In genomic region chr9:74293479-74293878, GRCh38 we compare ENCODE assay signal across 15 cellular contexts.
"Had no signal": no experiment of that assay in that cellular context is flagged by ENCODE, and none has a peak within 500 bp of the region (broad histone marks: within the 10 kb centered on the region; RNA-seq: fewer than 3 reads in every experiment).

No MANE protein-coding gene starts in this region.

- H3K9me3 ChIP-seq: ascending aorta, suprapubic skin, vagina had no signal

- H3K36me3 ChIP-seq: ascending aorta, neural progenitor cell, suprapubic skin, vagina, WERI-Rb-1 had no signal

- H3K4me2 ChIP-seq: neural progenitor cell had no signal

- DNase-seq: activated CD4-positive, alpha-beta T cell treated with anti-CD3 and anti-CD28 coated beads, Interleukin-2, amount 50 U/mL, for 4 hours; activated gamma-delta T cell; foreskin keratinocyte; hippocampal formation; mesenchymal stem cell; naive thymus-derived CD4-positive, alpha-beta T cell; right cardiac atrium; stimulated activated CD4-positive, alpha-beta T cell treated with anti-CD3 and anti-CD28 coated beads, Interleukin-2, amount 100 ng/mL, for 24 hours; trophoblast cell; WERI-Rb-1 had no signal

- H3K4me3 ChIP-seq: ascending aorta, coronary artery, neural progenitor cell, suprapubic skin, vagina had no signal

- H3K4me1 ChIP-seq: ascending aorta, foreskin keratinocyte, neural progenitor cell, suprapubic skin, vagina had no signal

- H3K9ac ChIP-seq: neural progenitor cell had no signal

- ATAC-seq: foreskin keratinocyte; naive thymus-derived CD4-positive, alpha-beta T cell; right cardiac atrium had no signal

- H3K27me3 ChIP-seq: ascending aorta, foreskin keratinocyte, neural progenitor cell, suprapubic skin, vagina had no signal

- H2AFZ ChIP-seq: neural progenitor cell had no signal

- H3K27ac ChIP-seq: ascending aorta, coronary artery, foreskin keratinocyte, neural progenitor cell, suprapubic skin, vagina, WERI-Rb-1 had no signal
